8 cellular contexts compared by ENCODE assay signal in genomic region chr15:74799843-74800558, GRCh38. TPM values are rescaled to one million over a fixed set of nuclear protein-coding genes. Genes with fewer than 3 reads are reported as not detected.
A peak's percentile ranks its signal among the peaks of the same experiment; 100 is the strongest.
DNase-seq lines count a peak whose midpoint lies in the region; ATAC-seq lines count a peak whose summit lies in the region.

No MANE protein-coding gene starts in this region.

- peak; percentile 94 for DNase-seq in D341Med (ENCODE audit: low spot score)
- DNase-seq in LHCN-M2 (ENCODE audit: low read depth): peak; percentile 81
- DNase-seq in T-helper 2 cell: peak; percentile 79 to 84 (median 82)
- peak in 45 of 56 donors; percentile 15 to 77 (median 55) for DNase-seq in amygdala (lab: John Stamatoyannopoulos, UW)
- peak; percentile 86 for DNase-seq in left ventricle myocardium superior
- DNase-seq in amniotic stem cell (lab: John Stamatoyannopoulos, UW): no peak

- peak overlapping the region in 19 of 21 experiments; percentile 19 to 81 (median 66) for H3K27ac ChIP-seq in skin epidermis

- ATAC-seq in GM21423 (IDR thresholded peaks at IDR 0.05; ENCODE audit: unreplicated experiment) (peak; percentile 62), left ventricle myocardium superior (peak; percentile 81)

- no peak overlapping the region for H3K4me3 ChIP-seq in skin epidermis

- intact Hi-C loops in left ventricle myocardium superior (cut with micrococcal nuclease): no loop called here

RNA-seq across cellular contexts. Expression of gene LMAN1L, which starts 12.6 kb away (rescaled TPM):
- total RNA-seq in LHCN-M2 (2014; rRNA removed): 0.06 TPM in 1 of 2 replicates, not detected in the other
- polyA plus RNA-seq in LHCN-M2 (2012): not detected
- 23.5 TPM for total RNA-seq in left ventricle myocardium superior

RNA-seq across cellular contexts. Expression of gene CSK, which starts 18.1 kb away (rescaled TPM):
- 22.2 and 28.8 TPM in 2 replicates for total RNA-seq in LHCN-M2 (2014; rRNA removed)
- 41.6 TPM for polyA plus RNA-seq in LHCN-M2 (2012)
- total RNA-seq in left ventricle myocardium superior: 45.8 TPM

RNA-seq across cellular contexts. Expression of gene CPLX3, which starts 26.4 kb away (rescaled TPM):
- total RNA-seq in LHCN-M2 (2014; rRNA removed) (not detected in 2 replicates), left ventricle myocardium superior (4.1 TPM)
- polyA plus RNA-seq in LHCN-M2 (2012): not detected

RNA-seq across cellular contexts. Expression of gene ULK3, which starts 43.0 kb away (rescaled TPM):
- total RNA-seq in LHCN-M2 (2014; rRNA removed): 31.5 and 36.4 TPM in 2 replicates
- 13.8 TPM for polyA plus RNA-seq in LHCN-M2 (2012)
- total RNA-seq in left ventricle myocardium superior: 47.5 TPM

RNA-seq across cellular contexts. Expression of gene CYP1A2, which starts 51.4 kb away (rescaled TPM):
- not detected in 2 replicates for total RNA-seq in LHCN-M2 (2014; rRNA removed)
- polyA plus RNA-seq in LHCN-M2 (2012): not detected
- total RNA-seq in left ventricle myocardium superior: not detected

Comparison
In these comparisons a context has a peak if more than half of its experiments do, and no peak if none do; other contexts are left out.
1. RNA of gene LMAN1L, which starts 12.6 kb away (total RNA-seq): 23.5 TPM in left ventricle myocardium superior (single experiment); 0.06 TPM in LHCN-M2; every median in the first group is over 10 times any median in the second.